ENCODE assay signal across 19 cellular contexts in genomic region chr17:21720566-21720965, GRCh38. TPM values are rescaled to one million over a fixed set of nuclear protein-coding genes. Genes with fewer than 3 reads are reported as not detected.
"Had no signal": no experiment of that assay in that cellular context is flagged by ENCODE, and none has a peak within 500 bp of the region (broad histone marks: within the 10 kb centered on the region; RNA-seq: fewer than 3 reads in every experiment).

No MANE protein-coding gene starts in this region.

RNA-seq across cellular contexts. Expression of gene KCNJ18, which starts 28.2 kb away (rescaled TPM):
- total RNA-seq: activated naive CD4-positive, alpha-beta T cell treated with anti-CD3 and anti-CD28 coated beads for 36 hours; activated naive CD4-positive, alpha-beta T cell treated with anti-CD3 and anti-CD28 coated beads, Interleukin-2, amount 50 U/mL, for 72 hours; activated naive CD8-positive, alpha-beta T cell treated with anti-CD3 and anti-CD28 coated beads, Interleukin-2, amount 10 ng/mL, durations not matched to agents 7 days and 5 days; activated T-cell treated with anti-CD3 and anti-CD28 coated beads, Interleukin-2, amount 50 U/mL, for 4 hours; activated T-cell treated with anti-CD3 and anti-CD28 coated beads, Interleukin-2, amount 50 U/mL, for 72 hours; activated T-helper 1 cell treated with anti-CD3 and anti-CD28 coated beads, Interleukin-12 subunit alpha, Interleukin-12 subunit beta, Interleukin-2, Interleukin-4 antibody, amounts not matched to agents 30 ng/mL and 10 ng/mL and 1 ng/mL, durations not matched to agents 14 hours and 24 hours and 36 hours; activated T-helper 17 cell treated with anti-CD3 and anti-CD28 coated beads, Interleukin-2, amount 50 U/mL, for 72 hours; activated T-helper 2 cell treated with anti-CD3 and anti-CD28 coated beads, Interferon-gamma antibody, Interleukin-2, Interleukin-4, amounts not matched to agents 10 μg/mL and 5 μg/mL and 100 μg/mL, durations not matched to agents 14 hours and 24 hours and 36 hours; adrenal gland; aorta; ascending aorta; astrocyte; body of pancreas; breast epithelium; bronchial epithelial cell; cardiac muscle cell; cardiac septum; cerebellum; chondrocyte had no signal
